26 cellular contexts compared by ENCODE assay signal in genomic region chr12:51225800-51226199, GRCh38.
"Had no signal": no experiment of that assay in that cellular context is flagged by ENCODE, and none has a peak within 500 bp of the region (broad histone marks: within the 10 kb centered on the region; RNA-seq: fewer than 3 reads in every experiment).

No MANE protein-coding gene starts in this region.

- DNase-seq: activated CD4-positive, alpha-beta memory T cell treated with anti-CD3 and anti-CD28 coated beads, Interleukin-2, amount 10 ng/mL, durations not matched to agents 7 days and 5 days; activated CD4-positive, alpha-beta T cell treated with anti-CD3 and anti-CD28 coated beads for 1 hour; activated CD4-positive, alpha-beta T cell treated with anti-CD3 and anti-CD28 coated beads for 4 hours; activated CD4-positive, alpha-beta T cell treated with anti-CD3 and anti-CD28 coated beads, Interleukin-2, amount 10 ng/mL, durations not matched to agents 7 days and 5 days; activated CD4-positive, alpha-beta T cell treated with anti-CD3 and anti-CD28 coated beads, Interleukin-2, amount 50 U/mL, for 4 hours; activated CD8-positive, alpha-beta memory T cell treated with anti-CD3 and anti-CD28 coated beads, Interleukin-2, amount 50 U/mL, for 48 hours; activated gamma-delta T cell; activated naive CD4-positive, alpha-beta T cell; activated naive CD4-positive, alpha-beta T cell treated with anti-CD3 and anti-CD28 coated beads, Interleukin-2, amount 10 ng/mL, durations not matched to agents 7 days and 5 days; activated naive CD8-positive, alpha-beta T cell treated with anti-CD3 and anti-CD28 coated beads, Interleukin-2, amount 10 ng/mL, durations not matched to agents 7 days and 5 days; activated T-cell treated with anti-CD3 and anti-CD28 coated beads for 4 hours; activated T-cell treated with anti-CD3 and anti-CD28 coated beads, Interleukin-2, amount 50 U/mL, for 24 hours; activated T-cell treated with anti-CD3 and anti-CD28 coated beads, Interleukin-2, amount 50 U/mL, for 72 hours; anterior cingulate cortex; central memory CD4-positive, alpha-beta T cell; cerebellar nuclear complex; colonic mucosa; effector memory CD4-positive, alpha-beta T cell; endodermal cell; foreskin fibroblast; head of caudate nucleus; T-helper 1 cell; T-helper 17 cell; T1000 had no signal

- ATAC-seq: activated naive CD4-positive, alpha-beta T cell treated with anti-CD3 and anti-CD28 coated beads, Interleukin-2, amount 50 U/mL, for 72 hours; activated T-cell treated with anti-CD3 and anti-CD28 coated beads, Interleukin-2, amount 50 U/mL, for 72 hours; esophagus mucosa; T-helper 17 cell had no signal

- H3K27ac ChIP-seq: colonic mucosa had no signal
